1 cellular context compared by ENCODE assay signal in genomic region chr19:8088752-8089663, GRCh38.
TF ChIP-seq lines count a peak whose summit lies in the region.

No MANE protein-coding gene starts in this region.

TF ChIP-seq in WTC11, 78 proteins besides CTCF, POLR2A, EP300 and RAD21 (continued from another document):
- TF ChIP-seq ZNF425 (CRISPR knock-in tag; conservative IDR thresholded peaks at IDR 0.05): no peak
